ENCODE assay signal across 12 cellular contexts in the genomic region with DNA sequence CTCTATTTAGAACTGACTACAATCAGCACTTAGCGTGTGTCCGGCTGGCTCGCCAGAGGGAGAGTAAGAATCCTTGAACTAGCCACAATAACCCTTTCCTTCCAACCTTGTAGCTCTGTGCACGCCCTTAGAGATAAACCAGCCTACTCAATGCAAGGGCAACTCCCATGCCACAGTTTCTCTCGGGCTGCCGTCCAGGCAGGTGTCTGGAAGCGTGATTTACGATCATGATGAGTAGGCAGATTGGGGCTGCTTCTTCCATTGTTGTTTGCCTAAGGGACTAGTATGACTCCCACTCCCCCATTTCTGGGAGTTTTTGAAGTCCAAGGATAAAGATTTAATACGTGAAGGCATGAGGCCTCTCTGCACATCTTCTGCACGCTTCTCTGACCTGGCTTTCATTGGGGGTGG.
DNase-seq lines count a peak whose midpoint lies in the region; ATAC-seq and TF ChIP-seq lines count a peak whose summit lies in the region.
"Had no signal": no experiment of that assay in that cellular context is flagged by ENCODE, and none has a peak within 500 bp of the region (broad histone marks: within the 10 kb centered on the region; RNA-seq: fewer than 3 reads in every experiment).

No MANE protein-coding gene starts in this region.

- no peaks in the 10 kb centered on the region for H3K9me3 ChIP-seq in HAP-1
- H3K9me3 ChIP-seq in mammary epithelial cell (replicated peaks; ENCODE audit: insufficient read depth, low read length), result no peaks in the 10 kb centered on the region

- no peak overlapping the region for H2AFZ ChIP-seq in mammary epithelial cell (ENCODE audit: low read depth, low read length)

- DNase-seq in HAP-1 (ENCODE audit: low spot score in 2 of 2), result peak; percentile 37 to 69
- DNase-seq in NCI-H460 (ENCODE audit: extremely low read depth, low read depth), result peak; percentile 15
- DNase-seq in mammary epithelial cell, result peak; percentile 50
- DNase-seq in nephron progenitor cell, result peak; percentile 52
- DNase-seq in H7, result no peak
- DNase-seq in activated naive CD4-positive, alpha-beta T cell (lab: John Stamatoyannopoulos, UW), result no peak
- DNase-seq: activated CD4-positive, alpha-beta T cell treated with anti-CD3 and anti-CD28 coated beads, Interleukin-2, amount 50 U/mL, for 4 hours; activated naive CD4-positive, alpha-beta T cell treated with Interleukin-2 at 50 U/mL for 16 hours; caudate nucleus; erythroblast had no signal

- H3K4me1 ChIP-seq in HAP-1 (peaks cover 22% of the 10 kb centered on the region), mammary epithelial cell (ENCODE audit: insufficient read depth, low read length) (no peaks in the 10 kb centered on the region)

- intact Hi-C loops in mammary epithelial cell (cut with micrococcal nuclease), result no loop called here

- CTCF ChIA-PET in mammary epithelial cell (lab: Charles Lee; ENCODE audit: low non-redundant PET), result no interaction called here

- H3K27ac ChIP-seq in mammary epithelial cell (ENCODE audit: insufficient read depth, low read depth, low read length), result no peak overlapping the region

- in situ Hi-C loops in HAP-1 (cut with MboI; ENCODE audit: low sequenced_read_pairs), result no loop called here
- in situ Hi-C loops in mammary epithelial cell (cut with MboI; ENCODE audit: low sequenced_read_pairs in 2 of 2), result no loop called here

- no peaks in the 10 kb centered on the region for H4K20me1 ChIP-seq in mammary epithelial cell (ENCODE audit: insufficient read depth, low read length)

- H3K4me2 ChIP-seq in mammary epithelial cell (ENCODE audit: insufficient read depth, low read depth, low read length), result no peak overlapping the region

- dilution Hi-C loops in mammary epithelial cell (cut with HindIII; ENCODE audit: low sequenced_read_pairs), result no loop called here

- H3K27me3 ChIP-seq in HAP-1 (ENCODE audit: low read depth) (no peaks in the 10 kb centered on the region), mammary epithelial cell (ENCODE audit: insufficient read depth, low read length) (no peaks in the 10 kb centered on the region), H7 (ENCODE audit: control insufficient read depth, insufficient read depth, low read length) (no peaks in the 10 kb centered on the region)

- H3K36me3 Mint-ChIP-seq in nephron progenitor cell (ENCODE audit: low read depth), result no peaks in the 10 kb centered on the region

- no peak overlapping the region for H3K4me3 Mint-ChIP-seq in nephron progenitor cell

- no peak overlapping the region for H3K9ac ChIP-seq in mammary epithelial cell (ENCODE audit: insufficient read depth, low read length)

- H3K9me3 Mint-ChIP-seq in nephron progenitor cell, result no peaks in the 10 kb centered on the region

- ATAC-seq in HG03095 (IDR thresholded peaks at IDR 0.05; ENCODE audit: unreplicated experiment) (no peak), GM21423 (IDR thresholded peaks at IDR 0.05; ENCODE audit: unreplicated experiment) (no peak)

- WGBS in mammary epithelial cell (ENCODE audit: low coverage, missing lambda C conversion rate), result 8% methylated on average over 10 of the region's 10 CpGs

- H3K79me2 ChIP-seq in mammary epithelial cell (ENCODE audit: insufficient read depth, low read length), result no peaks in the 10 kb centered on the region

- TF ChIP-seq CTCF in mammary epithelial cell (conservative IDR thresholded peaks at IDR 0.05 in 1 of 2, IDR thresholded peaks at IDR 0.05 in 1 of 2; ENCODE audit: extremely low read depth in 1 of 2, insufficient read depth in 1 of 2, low read depth in 1 of 2, low read length in 2 of 2), result no peak
- no peak for TF ChIP-seq CTCF in nephron progenitor cell (IDR thresholded peaks at IDR 0.05)

- BruUV-seq in mammary epithelial cell (replicated peaks; lab: Mats Ljungman, UMichigan), result no TSS peak

- no peaks in the 10 kb centered on the region for H3K36me3 ChIP-seq in HAP-1 (replicated peaks)
- H3K36me3 ChIP-seq in mammary epithelial cell (ENCODE audit: insufficient read depth, low read length), result no peaks in the 10 kb centered on the region
- H3K36me3 ChIP-seq in H7 (replicated peaks; ENCODE audit: control insufficient read depth, insufficient read depth, low read length), result no peaks in the 10 kb centered on the region

- H3K27me3 Mint-ChIP-seq in nephron progenitor cell (ENCODE audit: low read depth, poor library complexity), result peaks cover 3% of the 10 kb centered on the region

- H3K4me3 ChIP-seq in HAP-1, result no peak overlapping the region
- no peak overlapping the region for H3K4me3 ChIP-seq in mammary epithelial cell (replicated peaks in 1 of 3; ENCODE audit: insufficient read depth in 1 of 3, low read depth in 2 of 3, low read length in 3 of 3)
- no peak overlapping the region for H3K4me3 ChIP-seq in H7 (ENCODE audit: insufficient read depth, low read depth, low read length)

- peaks cover 32% of the 10 kb centered on the region for H3K4me1 Mint-ChIP-seq in nephron progenitor cell

- H3K27ac Mint-ChIP-seq in nephron progenitor cell, result peak overlapping the region; percentile 4

Comparison
In these comparisons a context has a peak if more than half of its experiments do, and no peak if none do; other contexts are left out.
1. DNase-seq: peak in HAP-1 (2 of 2), NCI-H460 (single experiment), mammary epithelial cell (single experiment) and nephron progenitor cell (single experiment); none in H7 (single experiment) and activated naive CD4-positive, alpha-beta T cell (0 of 4).